ENCODE assay signal across 24 cellular contexts in the genomic region with DNA sequence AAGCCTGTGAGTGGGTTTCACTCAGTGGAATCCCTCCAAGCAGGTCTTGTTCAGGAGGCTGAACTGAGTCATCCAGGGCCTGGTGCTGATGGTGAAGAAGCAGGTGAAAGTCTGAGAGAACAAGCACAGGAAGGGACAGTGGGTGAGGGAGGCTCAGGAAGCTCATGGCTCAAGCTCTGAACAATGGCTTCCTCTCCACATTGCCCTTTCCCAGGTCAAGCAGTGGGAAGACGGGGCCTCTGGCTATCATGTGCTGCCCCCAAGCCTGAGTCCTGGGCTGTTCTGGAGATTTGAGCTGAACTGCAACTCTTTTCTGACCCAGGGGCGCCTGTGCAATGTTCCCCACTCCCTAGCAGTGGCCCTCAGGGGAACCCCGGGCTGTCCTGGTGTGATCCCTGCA. TPM values are rescaled to one million over a fixed set of nuclear protein-coding genes. Genes with fewer than 3 reads are reported as not detected.
DNase-seq lines count a peak whose midpoint lies in the region; ATAC-seq and TF ChIP-seq lines count a peak whose summit lies in the region.
"Had no signal": no experiment of that assay in that cellular context is flagged by ENCODE, and none has a peak within 500 bp of the region (broad histone marks: within the 10 kb centered on the region; RNA-seq: fewer than 3 reads in every experiment).

No MANE protein-coding gene starts in this region.

- H3K27me3 ChIP-seq in neuronal stem cell (ENCODE audit: control insufficient read depth in 3 of 3, insufficient read depth in 3 of 3, low read depth in 1 of 3, low read length in 3 of 3) = peaks cover 0 to 3% (median 0%) of the 10 kb centered on the region in 3 experiments
- H3K27me3 ChIP-seq: BE2C; BLaER1 treated with 17β-estradiol and CSF1 and Interleukin-3, amounts not matched to agents 10 nM and 100 nM had no signal

- no peak overlapping the region for H2BK120ac ChIP-seq in neuronal stem cell (ENCODE audit: low read depth, low read length)

- H4K91ac ChIP-seq in neuronal stem cell (ENCODE audit: low read depth, low read length, poor library complexity) = no peak overlapping the region

- H2AK5ac ChIP-seq in neuronal stem cell (ENCODE audit: low read depth, low read length) = no peak overlapping the region

- no CpG with 5 or more reads among the region's 3 CpGs for WGBS in neuronal stem cell (ENCODE audit: extremely low coverage in 2 of 2, insufficient read length in 2 of 2, insufficient replicate concordance in 1 of 2), 2 donors

- H3K4me2 ChIP-seq in neuronal stem cell (ENCODE audit: insufficient read depth, low read length, poor library complexity, severe bottlenecking) = no peak overlapping the region
- H3K4me2 ChIP-seq: A549; BLaER1 treated with 17β-estradiol and CSF1 and Interleukin-3, amounts not matched to agents 10 nM and 100 nM had no signal

- H4K8ac ChIP-seq in neuronal stem cell (ENCODE audit: low read depth, low read length) = no peak overlapping the region

- H3K4ac ChIP-seq in neuronal stem cell (ENCODE audit: low read length) = no peak overlapping the region

- peak overlapping the region; percentile 40 for H3K18ac ChIP-seq in neuronal stem cell (ENCODE audit: low read length)

- no peak overlapping the region for H2AFZ ChIP-seq in neuronal stem cell (ENCODE audit: low read length)
- H2AFZ ChIP-seq: GM23248 had no signal

- H3K4me1 ChIP-seq in neuronal stem cell (ENCODE audit: control insufficient read depth in 2 of 2, insufficient read depth in 1 of 2, low read depth in 1 of 2, low read length in 2 of 2) = no peaks in the 10 kb centered on the region
- H3K4me1 ChIP-seq: A549; BE2C; BLaER1 treated with 17β-estradiol and CSF1 and Interleukin-3, amounts not matched to agents 10 nM and 100 nM had no signal

- no peak overlapping the region for H3K9ac ChIP-seq in neuronal stem cell (ENCODE audit: low read depth, low read length, poor library complexity)
- H3K9ac ChIP-seq: BLaER1 treated with 17β-estradiol and CSF1 and Interleukin-3, amounts not matched to agents 10 nM and 100 nM; GM23248 had no signal

- intact Hi-C loops in cardiac septum (cut with DNase I) = no loop called here
- intact Hi-C loops in left cardiac atrium (cut with DNase I) = no loop called here

- H3K14ac ChIP-seq in neuronal stem cell (ENCODE audit: low read length) = no peak overlapping the region

- no peak for ATAC-seq in left cardiac atrium
- ATAC-seq in HG03469 (IDR thresholded peaks at IDR 0.05; ENCODE audit: unreplicated experiment) = no peak
- no peak for ATAC-seq in HG02885 (IDR thresholded peaks at IDR 0.05; ENCODE audit: poor library complexity, unreplicated experiment)
- ATAC-seq: A549, GM12878, HCT116 had no signal

- no peak overlapping the region for H2BK12ac ChIP-seq in neuronal stem cell (ENCODE audit: low read length)

- no peak overlapping the region for H2BK15ac ChIP-seq in neuronal stem cell (ENCODE audit: low read length)

- H3K4me3 ChIP-seq in coronary artery (no peak overlapping the region), neuronal stem cell (ENCODE audit: low read length in 2 of 2) (no peak overlapping the region)
- H3K4me3 ChIP-seq: A549; BLaER1 treated with 17β-estradiol and CSF1 and Interleukin-3, amounts not matched to agents 10 nM and 100 nM; GM12878; GM23248 had no signal

- H3K27ac ChIP-seq in coronary artery = no peak overlapping the region
- no peak overlapping the region for H3K27ac ChIP-seq in neuronal stem cell (replicated peaks; ENCODE audit: low read length)
- H3K27ac ChIP-seq: A549; BLaER1 treated with 17β-estradiol and CSF1 and Interleukin-3, amounts not matched to agents 10 nM and 100 nM; GM23248 had no signal

- H2BK5ac ChIP-seq in neuronal stem cell (ENCODE audit: low read length) = no peak overlapping the region

- DNase-seq in cardiac septum (ENCODE audit: low spot score) (peak; percentile 50), left cardiac atrium (no peak), coronary artery (ENCODE audit: low spot score) (peak; percentile 56), neuronal stem cell (ENCODE audit: low spot score) (no peak)
- DNase-seq: 8988T; ACHN; AML-193; BE2C; CD4-positive, alpha-beta T cell; CD8-positive, alpha-beta memory T cell; DMS 273 treated with DMSO at 0.1 percent for 48 hours; DMS79; EL; GDM1; GM23248; H7 had no signal

- no peaks in the 10 kb centered on the region for H3K79me1 ChIP-seq in neuronal stem cell (ENCODE audit: low read depth, low read length)

- TF ChIP-seq CTCF in coronary artery (IDR thresholded peaks at IDR 0.05) = no peak

- H3K9me3 ChIP-seq in neuronal stem cell (replicated peaks in 1 of 2; ENCODE audit: control insufficient read depth in 2 of 2, insufficient read depth in 1 of 2, low read depth in 1 of 2, low read length in 2 of 2) = peaks cover 4 to 12% of the 10 kb centered on the region in 2 donors
- H3K9me3 ChIP-seq: BE2C had no signal

- H3K23ac ChIP-seq in neuronal stem cell (ENCODE audit: low read depth, low read length, poor library complexity) = no peak overlapping the region

- no peaks in the 10 kb centered on the region for H3K36me3 ChIP-seq in neuronal stem cell (replicated peaks in 1 of 2; ENCODE audit: control insufficient read depth in 2 of 2, insufficient read depth in 2 of 2, low read length in 2 of 2)
- H3K36me3 ChIP-seq: BE2C; BLaER1 treated with 17β-estradiol and CSF1 and Interleukin-3, amounts not matched to agents 10 nM and 100 nM had no signal

RNA-seq across cellular contexts. Expression of a gene that starts 3.4 kb away (rescaled TPM):
- total RNA-seq in cardiac septum = not detected
- not detected for total RNA-seq in left cardiac atrium
- not detected for polyA plus RNA-seq in neuronal stem cell (2013, experiment 1 of 2)
- polyA plus RNA-seq in neuronal stem cell (2013, experiment 2 of 2) = not detected
- total RNA-seq: CD4-positive, alpha-beta T cell; CD8-positive, alpha-beta memory T cell; GM12878; GM23248; H1; H7 had no signal
- polyA plus RNA-seq: A549; CD14-positive monocyte; CD8-positive, alpha-beta memory T cell; GM12878; GM23248; H1 had no signal

RNA-seq across cellular contexts. Expression of a gene that starts 40.8 kb away (rescaled TPM):
- total RNA-seq in cardiac septum (not detected), left cardiac atrium (not detected)
- not detected for polyA plus RNA-seq in neuronal stem cell (2013, experiment 1 of 2)
- not detected for polyA plus RNA-seq in neuronal stem cell (2013, experiment 2 of 2)
- total RNA-seq: CD4-positive, alpha-beta T cell; CD8-positive, alpha-beta memory T cell; GM12878; GM23248; H7 had no signal
- polyA plus RNA-seq: A549; CD8-positive, alpha-beta memory T cell; GM12878; GM23248 had no signal

Comparison
In these comparisons a context has a peak if more than half of its experiments do, and no peak if none do; other contexts are left out.
1. DNase-seq: peak in cardiac septum (single experiment) and coronary artery (single experiment); none in left cardiac atrium (single experiment) and neuronal stem cell (single experiment).